Comparison of ENCODE assay signal across 19 cellular contexts in the genomic region with DNA sequence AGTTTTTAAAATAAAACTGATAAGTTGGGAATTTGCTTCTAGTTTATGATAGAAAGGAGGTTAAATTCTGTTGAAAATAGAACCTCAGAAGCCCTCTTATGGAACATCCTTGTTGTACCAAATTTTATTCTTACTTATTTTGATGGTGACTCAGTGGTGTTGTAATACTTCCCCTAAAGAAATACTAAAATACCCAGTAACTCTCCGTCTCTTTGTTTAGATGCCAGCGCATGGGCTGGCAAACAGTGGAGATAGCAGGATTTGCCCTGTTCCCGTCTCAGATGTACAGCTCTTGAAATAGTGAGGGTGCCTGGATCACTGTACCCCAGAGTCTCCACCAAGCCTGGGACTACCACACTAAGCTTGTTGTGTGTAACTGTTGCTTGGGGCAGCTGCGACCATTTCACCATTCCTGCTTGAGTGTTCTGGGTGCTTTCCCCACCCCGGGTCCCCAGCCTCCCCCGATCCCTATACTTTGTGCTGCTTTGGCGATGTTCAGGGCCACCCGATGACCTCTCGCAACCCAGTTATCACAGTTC.
DNase-seq lines count a peak whose midpoint lies in the region; ATAC-seq and TF ChIP-seq lines count a peak whose summit lies in the region.
"Had no signal": no experiment of that assay in that cellular context is flagged by ENCODE, and none has a peak within 500 bp of the region (broad histone marks: within the 10 kb centered on the region; RNA-seq: fewer than 3 reads in every experiment).

No MANE protein-coding gene starts in this region.

- H3K14ac ChIP-seq in IMR-90 (replicated peaks; ENCODE audit: low read depth, low read length), result no peak overlapping the region

- no peak overlapping the region for H3K56ac ChIP-seq in IMR-90 (ENCODE audit: extremely low read depth, insufficient read depth, low read length)

- H3K79me1 ChIP-seq in IMR-90 (ENCODE audit: low read depth in 1 of 2, low read length in 2 of 2), result peaks cover 43 to 68% of the 10 kb centered on the region in 2 experiments

- H3K36me3 Mint-ChIP-seq in osteocyte (ENCODE audit: unreplicated experiment), result peaks cover 55% of the 10 kb centered on the region
- peaks cover 59% of the 10 kb centered on the region for H3K36me3 Mint-ChIP-seq in type B pancreatic cell

- no peak overlapping the region for H4K5ac ChIP-seq in IMR-90 (ENCODE audit: low read depth, low read length)

- no peak overlapping the region for H3K4me3 ChIP-seq in IMR-90 (ENCODE audit: insufficient read depth, low read depth, low read length)
- no peak overlapping the region for H3K4me3 ChIP-seq in fibroblast of mammary gland (ENCODE audit: control insufficient read depth, low read depth, low read length)

- H3K9me3 ChIP-seq in IMR-90 (ENCODE audit: control insufficient read depth, insufficient read depth, low read length), result no peaks in the 10 kb centered on the region
- H3K9me3 ChIP-seq: BE2C had no signal

- no peaks in the 10 kb centered on the region for H3K27me3 Mint-ChIP-seq in osteocyte (ENCODE audit: unreplicated experiment)
- H3K27me3 Mint-ChIP-seq in type B pancreatic cell, result no peaks in the 10 kb centered on the region
- H3K27me3 Mint-ChIP-seq: activated CD4-positive, alpha-beta T cell treated with anti-CD3 and anti-CD28 coated beads, Interleukin-2, amount 10 ng/mL, durations not matched to agents 24 days and 14 days had no signal

- H2AK9ac ChIP-seq in IMR-90 (replicated peaks; ENCODE audit: low read depth, low read length, poor library complexity), result no peak overlapping the region

- H3K23ac ChIP-seq in IMR-90 (ENCODE audit: low read depth, low read length), result no peak overlapping the region

- no peak overlapping the region for H2AK5ac ChIP-seq in IMR-90 (ENCODE audit: low read depth, low read length)

- H2BK120ac ChIP-seq in IMR-90 (ENCODE audit: low read depth, low read length), result no peak overlapping the region

- WGBS in IMR-90 (ENCODE audit: extremely low coverage in 2 of 2, insufficient read length in 1 of 2), 2 experiments, result 98% methylated on average over 6 of the region's 9 CpGs; no CpG with 5 or more reads in 1 of the 2 experiments

- H3K9me1 ChIP-seq in IMR-90 (ENCODE audit: insufficient read depth, low read length), result peaks cover 22% of the 10 kb centered on the region; the same call in 1 of the 2 replicates

- H2BK20ac ChIP-seq in IMR-90 (ENCODE audit: low read depth, low read length), result no peak overlapping the region

- H3K9ac ChIP-seq in IMR-90 (ENCODE audit: low read depth, low read length), result no peak overlapping the region

- POLR2A ChIA-PET in IMR-90 (lab: Charles Lee; ENCODE audit: unreplicated experiment), result no interaction called here

- no peak for TF ChIP-seq CTCF in IMR-90 (conservative IDR thresholded peaks at IDR 0.05; ENCODE audit: low read depth, low read length)
- no peak for TF ChIP-seq CTCF in fibroblast of mammary gland (conservative IDR thresholded peaks at IDR 0.05; ENCODE audit: control insufficient read depth, insufficient read depth, low read depth, low read length)
- no peak for TF ChIP-seq CTCF in osteocyte (IDR thresholded peaks at IDR 0.05)
- no peak for TF ChIP-seq CTCF in type B pancreatic cell (conservative IDR thresholded peaks at IDR 0.05)

- H4K8ac ChIP-seq in IMR-90 (ENCODE audit: low read depth in 2 of 2, low read length in 2 of 2), result no peak overlapping the region

- H3K4me3 Mint-ChIP-seq in osteocyte (ENCODE audit: unreplicated experiment) (no peak overlapping the region), type B pancreatic cell (no peak overlapping the region)
- H3K4me3 Mint-ChIP-seq: activated CD4-positive, alpha-beta T cell treated with anti-CD3 and anti-CD28 coated beads, Interleukin-2, amount 10 ng/mL, durations not matched to agents 24 days and 14 days had no signal

- H2BK15ac ChIP-seq in IMR-90 (ENCODE audit: low read depth, low read length), result no peak overlapping the region

- H3K4me1 Mint-ChIP-seq in osteocyte (ENCODE audit: unreplicated experiment), result peaks cover 38% of the 10 kb centered on the region
- H3K4me1 Mint-ChIP-seq in type B pancreatic cell (ENCODE audit: unreplicated experiment), result peaks cover 12% of the 10 kb centered on the region

- DNase-seq in EH (ENCODE audit: low read depth) (peak; percentile 25), IMR-90 (peak; percentile 30), fibroblast of mammary gland (ENCODE audit: low read depth) (peak; percentile 45), osteocyte (ENCODE audit: extremely low spot score, unreplicated experiment) (peak; percentile 64), type B pancreatic cell (ENCODE audit: extremely low spot score, unreplicated experiment) (no peak), OCI-M1 (lab: John Stamatoyannopoulos, UW) (no peak)
- DNase-seq: activated CD4-positive, alpha-beta T cell treated with anti-CD3 and anti-CD28 coated beads, Interleukin-2, amount 10 ng/mL, durations not matched to agents 24 days and 14 days; activated CD8-positive, alpha-beta memory T cell treated with anti-CD3 and anti-CD28 coated beads, Interleukin-2, amount 50 U/mL, for 4 hours; activated gamma-delta T cell treated with Interleukin-2 at 50 U/mL for 16 hours; BE2C; cerebellar nuclear complex; EL; Kasumi-1; midbrain; NCI-H2107; NCI-H524 treated with DMSO at 0.1 percent for 48 hours; retina; stimulated activated CD4-positive, alpha-beta T cell treated with anti-CD3 and anti-CD28 coated beads, Interleukin-15, amount 100 ng/mL, for 24 hours had no signal

- TF ChIP-seq RAD21 in IMR-90 (IDR thresholded peaks at IDR 0.05; ENCODE audit: low read length), result no peak

- no peak overlapping the region for H3K4ac ChIP-seq in IMR-90 (ENCODE audit: low read depth, low read length)

- no peak overlapping the region for H3K27ac ChIP-seq in IMR-90 (ENCODE audit: insufficient read depth, low read length)

- H4K91ac ChIP-seq in IMR-90 (ENCODE audit: insufficient read depth, low read depth, low read length), result no peak overlapping the region

- no peak for TF ChIP-seq POLR2A in IMR-90 (IDR thresholded peaks at IDR 0.05; ENCODE audit: low read depth, low read length)

- no peak overlapping the region for H3K4me2 ChIP-seq in IMR-90 (ENCODE audit: low read depth, low read length)

- H2BK5ac ChIP-seq in IMR-90 (ENCODE audit: low read depth, low read length, poor library complexity, severe bottlenecking), result no peak overlapping the region

- H3K27ac Mint-ChIP-seq in osteocyte (ENCODE audit: unreplicated experiment), result peak overlapping the region; percentile 76
- H3K27ac Mint-ChIP-seq in type B pancreatic cell, result no peak overlapping the region
- H3K27ac Mint-ChIP-seq: activated CD4-positive, alpha-beta T cell treated with anti-CD3 and anti-CD28 coated beads, Interleukin-2, amount 10 ng/mL, durations not matched to agents 24 days and 14 days had no signal

- H3K9me3 Mint-ChIP-seq in osteocyte (ENCODE audit: unreplicated experiment) (no peaks in the 10 kb centered on the region), type B pancreatic cell (peaks cover 4% of the 10 kb centered on the region)

- intact Hi-C loops in IMR-90 (cut with micrococcal nuclease), result no loop called here

- in situ Hi-C loops in IMR-90 (cut with MboI; ENCODE audit: low sequenced_read_pairs), result no loop called here

- peak; percentile 44; the same call in 1 of the 2 replicates for ATAC-seq in IMR-90 (ENCODE audit: low read depth)
- no peak for ATAC-seq in HG03196 (IDR thresholded peaks at IDR 0.05; ENCODE audit: unreplicated experiment)

- dilution Hi-C loops in IMR-90 (cut with HindIII; ENCODE audit: low sequenced_read_pairs, unreplicated experiment), result no loop called here

- CTCF ChIA-PET in IMR-90 (lab: Yijun Ruan, JAX), result no interaction called here

- H2AFZ ChIP-seq in IMR-90 (replicated peaks; ENCODE audit: low read length, poor library complexity), result no peak overlapping the region

- H3K18ac ChIP-seq in IMR-90 (ENCODE audit: low read depth, low read length), result no peak overlapping the region

- H4K20me1 ChIP-seq in IMR-90 (ENCODE audit: insufficient read depth, low read length), result peaks cover 14% of the 10 kb centered on the region

- no peaks in the 10 kb centered on the region for H3K27me3 ChIP-seq in IMR-90 (ENCODE audit: control insufficient read depth, insufficient read depth, low read length)
- H3K27me3 ChIP-seq: BE2C had no signal

- no TSS peak for BruUV-seq in IMR-90 (replicated peaks; lab: Mats Ljungman, UMichigan)

- peaks cover 11% of the 10 kb centered on the region for H3K4me1 ChIP-seq in IMR-90 (ENCODE audit: control insufficient read depth, insufficient read depth, low read length)

- peaks cover 26% of the 10 kb centered on the region for H3K36me3 ChIP-seq in IMR-90 (ENCODE audit: control insufficient read depth, insufficient read depth, low read length)

TF ChIP-seq in IMR-90, 13 proteins besides CTCF, POLR2A, EP300 and RAD21:
- no peak for TF ChIP-seq MXI1 (IDR thresholded peaks at IDR 0.05; ENCODE audit: borderline replicate concordance, low read depth, low read length)
- peak; percentile 39; the same call in 1 of the 2 replicates for TF ChIP-seq CEBPB (IDR thresholded peaks at IDR 0.05; ENCODE audit: low read depth, low read length)

Comparison
In these comparisons a context has a peak if more than half of its experiments do, and no peak if none do; other contexts are left out.
1. DNase-seq: peak in EH (single experiment), IMR-90 (single experiment), fibroblast of mammary gland (single experiment) and osteocyte (single experiment); none in type B pancreatic cell (single experiment) and OCI-M1 (single experiment).